20 cellular contexts compared by ENCODE assay signal in the genomic region with DNA sequence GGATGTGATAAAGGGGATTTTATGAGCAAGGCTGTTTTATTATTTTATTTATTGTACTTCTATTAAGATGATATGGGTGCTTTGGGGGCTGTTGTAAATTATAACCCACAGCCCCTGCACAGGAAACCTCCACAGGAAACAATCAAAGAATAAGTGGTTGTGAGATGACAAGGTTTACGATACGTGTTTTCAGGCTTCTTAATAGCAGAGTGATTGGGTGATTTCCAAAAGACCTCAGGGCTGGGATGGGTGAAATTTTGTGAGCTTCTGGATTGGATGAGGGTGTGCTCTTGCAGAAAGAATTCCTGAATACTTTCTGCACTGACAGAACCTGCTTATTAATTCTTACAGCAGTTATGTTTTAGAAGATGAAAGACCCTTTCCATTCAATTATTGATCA. TPM values are rescaled to one million over a fixed set of nuclear protein-coding genes. Genes with fewer than 3 reads are reported as not detected.
"Had no signal": no experiment of that assay in that cellular context is flagged by ENCODE, and none has a peak within 500 bp of the region (broad histone marks: within the 10 kb centered on the region; RNA-seq: fewer than 3 reads in every experiment).

No MANE protein-coding gene starts in this region.

- H3K36me3 ChIP-seq: cardiac muscle cell, lower lobe of right lung, tibial artery had no signal

- DNase-seq: activated CD4-positive, CD25-positive, alpha-beta regulatory T cell treated with anti-CD3 and anti-CD28 coated beads, Interleukin-2, amount 50 U/mL, for 72 hours; activated gamma-delta T cell treated with Interleukin-2 at 50 U/mL for 16 hours; activated T-cell treated with anti-CD3 and anti-CD28 coated beads, Interleukin-2, amount 50 U/mL, for 1 hour; anterior cingulate cortex; body of pancreas; foreskin fibroblast; immature natural killer cell; lower lobe of right lung; naive B cell; occipital lobe; small intestine; stimulated activated CD4-positive, alpha-beta T cell treated with anti-CD3 and anti-CD28 coated beads, Interleukin-2, amount 100 ng/mL, for 24 hours; stimulated activated naive CD8-positive, alpha-beta T cell treated with anti-CD3 and anti-CD28 coated beads, Interleukin-15, amount 100 ng/mL, for 72 hours; tibial artery had no signal

- H3K27ac ChIP-seq: body of pancreas, cardiac muscle cell, epithelial cell of prostate, lower lobe of right lung, tibial artery had no signal

- H3K27me3 ChIP-seq: body of pancreas, cardiac muscle cell, tibial artery had no signal

- H3K4me3 ChIP-seq: body of pancreas, cardiac muscle cell, lower lobe of right lung, tibial artery had no signal

- H3K4me1 ChIP-seq: body of pancreas, lower lobe of right lung, tibial artery had no signal

- ATAC-seq: body of pancreas; left lobe of liver; lower lobe of right lung; sciatic nerve; stimulated activated effector memory CD8-positive, alpha-beta T cell treated with anti-CD3 and anti-CD28 coated beads, Interleukin-12 subunit alpha, Interleukin-12 subunit beta, amount 100 ng/mL, for 72 hours; stimulated activated naive CD8-positive, alpha-beta T cell treated with anti-CD3 and anti-CD28 coated beads, Interleukin-15, amount 100 ng/mL, for 72 hours had no signal

- H3K9me3 ChIP-seq: body of pancreas, lower lobe of right lung, tibial artery had no signal

RNA-seq across cellular contexts. Expression of a gene that starts 21.4 kb away (rescaled TPM):
- total RNA-seq: chondrocyte had no signal
